In genomic region chr17:65865715-65866425, GRCh38 we compare ENCODE assay signal across 22 cellular contexts.
"Had no signal": no experiment of that assay in that cellular context is flagged by ENCODE, and none has a peak within 500 bp of the region (broad histone marks: within the 10 kb centered on the region; RNA-seq: fewer than 3 reads in every experiment).

No MANE protein-coding gene starts in this region.

- H3K27me3 ChIP-seq: SJSA1 had no signal

- H3K9me3 ChIP-seq: SJSA1 had no signal

- H3K4me1 ChIP-seq: SJSA1 had no signal

- DNase-seq: KBM-7, MV-4-11, NCI-H1092, NCI-H1105 treated with DMSO at 0.1 percent for 48 hours, NCI-H1417 treated with DMSO at 0.1 percent for 48 hours, NCI-H146, NCI-H1694 treated with DMSO at 0.1 percent for 48 hours, NCI-H1930, NCI-H2081, NCI-H2107, NCI-H2227 treated with DMSO at 0.1 percent for 48 hours, NCI-H446, NCI-H510A, NCI-H524 treated with DMSO at 0.1 percent for 48 hours, NCI-H69, NCI-H774, Right ventricle myocardium superior, RPMI8226, SIG-M5 had no signal

- H3K4me3 ChIP-seq: SJSA1, SK-N-MC had no signal

- H3K36me3 ChIP-seq: SJSA1 had no signal

- H3K27ac ChIP-seq: HL-60, SJSA1, SK-N-MC had no signal
